17 cellular contexts compared by ENCODE assay signal in genomic region chr14:40318211-40318719, GRCh38.
DNase-seq lines count a peak whose midpoint lies in the region; FAIRE-seq and TF ChIP-seq lines count a peak whose summit lies in the region.
"Had no signal": no experiment of that assay in that cellular context is flagged by ENCODE, and none has a peak within 500 bp of the region (broad histone marks: within the 10 kb centered on the region; RNA-seq: fewer than 3 reads in every experiment).

No MANE protein-coding gene starts in this region.

- peaks cover 0 to 12% (median 5%) of the 10 kb centered on the region in 3 experiments; a peak in 4 of 7 replicates for H3K36me3 Mint-ChIP-seq in H9 (ENCODE audit: insufficient read depth in 1 of 3, low read depth in 3 of 3)
- H3K36me3 Mint-ChIP-seq: CD8-positive, alpha-beta T cell; IgD-negative memory B cell had no signal

- H3K27me3 ChIP-seq in H9 (ENCODE audit: insufficient read depth, low read length) (no peaks in the 10 kb centered on the region), H1 (replicated peaks in 1 of 4; ENCODE audit: control insufficient read depth in 3 of 4, extremely low read depth in 1 of 4, insufficient read depth in 3 of 4, low read length in 3 of 4) (no peaks in the 10 kb centered on the region)
- H3K27me3 ChIP-seq: BLaER1 treated with 17β-estradiol and CSF1 and Interleukin-3, amounts not matched to agents 10 nM and 100 nM had no signal

- no peak for TF ChIP-seq RAD21 in H1 (IDR thresholded peaks at IDR 0.05 in 1 of 2, conservative IDR thresholded peaks at IDR 0.05 in 1 of 2; ENCODE audit: low read depth in 2 of 2, low read length in 2 of 2)

- H3K18ac ChIP-seq in H9 (ENCODE audit: insufficient read length, low read depth, low read length) (no peak overlapping the region), H1 (ENCODE audit: extremely low read depth, low read length) (no peak overlapping the region)

- H2BK15ac ChIP-seq in H9 (ENCODE audit: low read depth, low read length) (no peak overlapping the region), H1 (ENCODE audit: low read length) (no peak overlapping the region)

- H4K8ac ChIP-seq in H9 (replicated peaks; ENCODE audit: insufficient read length, low read depth, low read length) (no peak overlapping the region), H1 (ENCODE audit: extremely low read depth, insufficient read depth, low read length) (no peak overlapping the region)

- no peaks in the 10 kb centered on the region for H3K27me3 Mint-ChIP-seq in H9 (ENCODE audit: low read depth)
- H3K27me3 Mint-ChIP-seq: B cell, IgD-negative memory B cell had no signal

- TF ChIP-seq CTCF in H9 (conservative IDR thresholded peaks at IDR 0.05) (no peak), H1 (IDR thresholded peaks at IDR 0.05; ENCODE audit: control extremely low read depth in 1 of 3, insufficient read depth in 1 of 3, low read depth in 1 of 3, low read length in 3 of 3) (no peak)

- no peaks in the 10 kb centered on the region for H3K9me3 ChIP-seq in H9 (ENCODE audit: control insufficient read depth, low read depth, low read length)
- no peaks in the 10 kb centered on the region for H3K9me3 ChIP-seq in H1 (ENCODE audit: insufficient read depth in 2 of 2, low read depth in 1 of 2, low read length in 1 of 2)

- DNase-seq in H9 (peak; percentile 29), H1 (ENCODE audit: low read depth in 1 of 2, low spot score in 2 of 2) (no peak), iPS DF 4.7 (ENCODE audit: extremely low read depth, low spot score) (peak; percentile 25), activated gamma-delta T cell (lab: John Stamatoyannopoulos, UW) (no peak), NCI-H2171 treated with DMSO at 0.1 percent for 48 hours (lab: John Stamatoyannopoulos, UW) (no peak), hypothalamus (lab: John Stamatoyannopoulos, UW) (no peak)
- DNase-seq: Calu3; CD8-positive, alpha-beta T cell; DMS79 treated with DMSO at 0.1 percent for 48 hours; GM23248; H7 had no signal

- no peak overlapping the region for H4K5ac ChIP-seq in H9 (ENCODE audit: insufficient read length, low read depth, low read length)
- no peak overlapping the region for H4K5ac ChIP-seq in H1 (ENCODE audit: insufficient read length, low read depth, low read length)

- H3K36me3 ChIP-seq in H1 (ENCODE audit: control insufficient read depth in 2 of 4, insufficient read depth in 4 of 4, low read length in 3 of 4): no peaks in the 10 kb centered on the region
- H3K36me3 ChIP-seq: BLaER1 treated with 17β-estradiol and CSF1 and Interleukin-3, amounts not matched to agents 10 nM and 100 nM had no signal

- CTCF ChIA-PET in H1 (lab: Charles Lee; ENCODE audit: partially characterized antibody): no interaction called here

- TF ChIP-seq POLR2A in H1 (IDR thresholded peaks at IDR 0.05; ENCODE audit: control extremely low read depth in 1 of 2, low read depth in 2 of 2, low read length in 2 of 2): no peak

- H2BK5ac ChIP-seq in H9 (ENCODE audit: insufficient read length, low read length): no peak overlapping the region
- no peak overlapping the region for H2BK5ac ChIP-seq in H1 (ENCODE audit: low read depth, low read length)

- H3K4me3 Mint-ChIP-seq in H9: no peak overlapping the region
- H3K4me3 Mint-ChIP-seq: B cell; CD8-positive, alpha-beta T cell; IgD-negative memory B cell had no signal

- peaks cover 3 to 15% of the 10 kb centered on the region in 2 experiments; a peak in 3 of 5 replicates for H3K9me3 Mint-ChIP-seq in H9

- H2AK5ac ChIP-seq in H9 (ENCODE audit: insufficient read length, low read length) (no peak overlapping the region), H1 (ENCODE audit: low read depth, low read length) (no peak overlapping the region)

- H3K14ac ChIP-seq in H9 (ENCODE audit: insufficient read depth, low read length) (no peak overlapping the region), H1 (ENCODE audit: insufficient read length) (no peak overlapping the region)

- H4K20me1 ChIP-seq in H9 (ENCODE audit: control insufficient read depth, insufficient read depth, insufficient read length): no peaks in the 10 kb centered on the region
- no peaks in the 10 kb centered on the region for H4K20me1 ChIP-seq in H1 (replicated peaks in 1 of 2; ENCODE audit: control insufficient read depth in 1 of 2, insufficient read depth in 2 of 2, low read length in 2 of 2)
- H4K20me1 ChIP-seq: BLaER1 treated with 17β-estradiol and CSF1 and Interleukin-3, amounts not matched to agents 10 nM and 100 nM had no signal

- H2AFZ ChIP-seq in H9 (ENCODE audit: low read length) (no peak overlapping the region), H1 (ENCODE audit: low read length) (peak overlapping the region; percentile 45; the same call in 1 of the 2 replicates)
- H2AFZ ChIP-seq: GM23248 had no signal

- WGBS in H9 (ENCODE audit: extremely low coverage, insufficient read length, low lambda C conversion rate): no CpG with 5 or more reads among the region's 2 CpGs
- 78% methylated on average over 2 of the region's 2 CpGs; no CpG with 5 or more reads in 1 of the 2 experiments for WGBS in H1 (ENCODE audit: extremely low coverage in 1 of 2, insufficient coverage in 1 of 2, insufficient read length in 1 of 2, insufficient replicate concordance in 2 of 2, low coverage in 1 of 2, low lambda C conversion rate in 2 of 2, missing lambda C conversion rate in 1 of 2), 2 experiments

- no peak overlapping the region for H3K9ac ChIP-seq in H9 (ENCODE audit: extremely low read depth, insufficient read length, low read length)
- H3K9ac ChIP-seq in H1 (replicated peaks in 1 of 4; ENCODE audit: extremely low read depth in 1 of 4, low read depth in 3 of 4, low read length in 3 of 4): no peak overlapping the region
- H3K9ac ChIP-seq: BLaER1 treated with 17β-estradiol and CSF1 and Interleukin-3, amounts not matched to agents 10 nM and 100 nM; GM23248 had no signal

- FAIRE-seq in H1 (lab: Jason Lieb, UNC): peak; percentile 45
- FAIRE-seq: GM12891, GM19239, HepG2 had no signal

- no peak overlapping the region for H2BK120ac ChIP-seq in H9 (ENCODE audit: low read depth, low read length, poor library complexity, severe bottlenecking)
- H2BK120ac ChIP-seq in H1 (replicated peaks; ENCODE audit: low read depth, low read length): no peak overlapping the region

- H2BK20ac ChIP-seq in H9 (ENCODE audit: low read depth, low read length, poor library complexity, severe bottlenecking) (no peak overlapping the region), H1 (ENCODE audit: low read length) (no peak overlapping the region)

- POLR2A ChIA-PET in H1 (lab: Charles Lee; ENCODE audit: partially characterized antibody): interaction anchor here (0.6 kb wide), 1 partner anchor 745 kb away, joined by 3 read pairs; no protein-coding TSS in a partner anchor

- H3K56ac ChIP-seq in H9 (ENCODE audit: insufficient read length, low read depth, low read length) (no peak overlapping the region), H1 (replicated peaks; ENCODE audit: insufficient read length, low read depth, low read length) (no peak overlapping the region)

- no peak overlapping the region for H3K23ac ChIP-seq in H9 (ENCODE audit: insufficient read length, low read depth, low read length)
- no peak overlapping the region for H3K23ac ChIP-seq in H1 (ENCODE audit: insufficient read length)

- no peak overlapping the region for H2BK12ac ChIP-seq in H9 (ENCODE audit: insufficient read length, low read depth, low read length)
- no peak overlapping the region for H2BK12ac ChIP-seq in H1 (ENCODE audit: low read depth, low read length)

- H3K4me1 Mint-ChIP-seq in H9: peaks cover 0 to 4% of the 10 kb centered on the region in 2 experiments; a peak in 2 of 4 replicates
- H3K4me1 Mint-ChIP-seq: B cell had no signal

- H3K4me3 ChIP-seq in H1 (ENCODE audit: extremely low read depth in 1 of 4, insufficient read depth in 2 of 4, low read depth in 3 of 4, low read length in 4 of 4): no peak overlapping the region; a peak in 1 of 8 replicates
- H3K4me3 ChIP-seq: BLaER1 treated with 17β-estradiol and CSF1 and Interleukin-3, amounts not matched to agents 10 nM and 100 nM; GM23248 had no signal

- H3K79me2 ChIP-seq in H9 (ENCODE audit: insufficient read depth, low read length) (no peaks in the 10 kb centered on the region), H1 (ENCODE audit: control insufficient read depth in 1 of 2, insufficient read depth in 2 of 2, low read length in 2 of 2) (no peaks in the 10 kb centered on the region)

- H3K4ac ChIP-seq in H9 (ENCODE audit: low read depth, low read length) (no peak overlapping the region), H1 (replicated peaks; ENCODE audit: insufficient read length, low read depth, low read length) (no peak overlapping the region)

- no peak for TF ChIP-seq EP300 in H1 (IDR thresholded peaks at IDR 0.05; ENCODE audit: borderline replicate concordance in 1 of 2, low read depth in 2 of 2, low read length in 2 of 2)

- H3K4me1 ChIP-seq in H9 (ENCODE audit: insufficient read depth, low read length): no peaks in the 10 kb centered on the region; the same call in 1 of the 2 replicates
- H3K4me1 ChIP-seq in H1 (replicated peaks in 1 of 4; ENCODE audit: control insufficient read depth in 3 of 4, insufficient read depth in 4 of 4, low read length in 3 of 4): peaks cover 0 to 4% (median 0%) of the 10 kb centered on the region in 4 experiments; a peak in 1 of 7 replicates

- H4K91ac ChIP-seq in H9 (ENCODE audit: insufficient read length, low read depth, low read length) (no peak overlapping the region), H1 (replicated peaks; ENCODE audit: insufficient read length, low read length) (no peak overlapping the region)

- no peak overlapping the region for H3K27ac Mint-ChIP-seq in H9
- H3K27ac Mint-ChIP-seq: B cell; CD8-positive, alpha-beta T cell; IgD-negative memory B cell had no signal

- H3K23me2 ChIP-seq in H9 (ENCODE audit: insufficient read length, low read depth, low read length, poor library complexity, severe bottlenecking) (no peaks in the 10 kb centered on the region), H1 (ENCODE audit: low read depth, low read length) (no peaks in the 10 kb centered on the region)

- H3K4me2 ChIP-seq in H9 (ENCODE audit: insufficient read depth, insufficient read length, low read length) (no peak overlapping the region), H1 (ENCODE audit: insufficient read depth in 1 of 2, low read depth in 2 of 2, low read length in 2 of 2) (no peak overlapping the region)
- H3K4me2 ChIP-seq: BLaER1 treated with 17β-estradiol and CSF1 and Interleukin-3, amounts not matched to agents 10 nM and 100 nM had no signal

- no peak overlapping the region for H3T11ph ChIP-seq in H9 (ENCODE audit: low read length)

- H3K27ac ChIP-seq in H9 (ENCODE audit: insufficient read length, low read depth, low read length) (no peak overlapping the region), H1 (ENCODE audit: low read depth, low read length) (no peak overlapping the region)
- H3K27ac ChIP-seq: BLaER1 treated with 17β-estradiol and CSF1 and Interleukin-3, amounts not matched to agents 10 nM and 100 nM; GM23248 had no signal

- H3K79me1 ChIP-seq in H9 (ENCODE audit: insufficient read depth, low read depth, low read length, poor library complexity, severe bottlenecking) (no peaks in the 10 kb centered on the region), H1 (ENCODE audit: low read depth, low read length) (no peaks in the 10 kb centered on the region)

Comparison
In these comparisons a context has a peak if more than half of its experiments do, and no peak if none do; other contexts are left out.
1. DNase-seq: peak in H9 (single experiment) and iPS DF 4.7 (single experiment); none in H1 (0 of 2), activated gamma-delta T cell (single experiment), NCI-H2171 treated with DMSO at 0.1 percent for 48 hours (single experiment) and hypothalamus (0 of 51).